In the genomic region with DNA sequence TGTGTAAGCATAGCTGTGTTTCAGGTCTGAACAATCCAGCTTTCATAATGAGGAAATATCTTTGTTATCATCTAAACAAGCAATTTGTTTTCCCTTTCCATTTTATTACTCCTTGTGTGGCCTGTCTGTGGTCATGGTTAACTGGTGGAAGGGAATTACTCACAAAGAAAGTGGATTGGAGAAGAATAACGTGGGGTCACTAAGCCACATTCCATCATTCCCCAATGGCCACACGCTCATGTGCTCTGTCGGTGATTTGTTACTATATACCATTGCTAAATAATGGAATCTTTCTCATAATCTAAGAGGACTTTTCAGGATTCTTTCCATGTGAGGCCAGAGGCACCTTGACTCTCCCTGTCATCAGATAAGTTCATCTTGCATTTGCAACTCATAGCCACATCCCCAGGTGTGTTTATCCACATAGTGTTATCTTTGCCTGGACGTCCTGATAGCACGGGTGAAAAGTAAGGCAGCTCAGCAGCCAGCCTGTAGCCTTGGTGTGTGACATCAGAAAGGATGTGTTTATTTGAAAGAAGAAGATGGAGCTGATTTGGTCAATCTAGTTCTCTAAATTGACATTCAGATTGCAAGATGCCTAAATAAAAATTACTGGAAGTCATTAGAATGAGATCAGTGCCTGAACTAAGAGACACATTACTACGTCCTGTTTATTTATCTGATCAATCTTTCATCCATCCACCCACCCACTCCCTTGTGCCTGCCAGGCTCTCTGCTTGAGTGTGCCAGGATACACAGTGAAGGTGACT, we compare ENCODE assay signal across 1 cellular context.
TF ChIP-seq lines count a peak whose summit lies in the region.

No MANE protein-coding gene starts in this region.

TF ChIP-seq in WTC11, 78 proteins besides CTCF, POLR2A, EP300 and RAD21 (continued from another document):
- no peak for TF ChIP-seq ZNF219 (CRISPR knock-in tag; IDR thresholded peaks at IDR 0.05; ENCODE audit: borderline replicate concordance)
- TF ChIP-seq, protein P1, sequence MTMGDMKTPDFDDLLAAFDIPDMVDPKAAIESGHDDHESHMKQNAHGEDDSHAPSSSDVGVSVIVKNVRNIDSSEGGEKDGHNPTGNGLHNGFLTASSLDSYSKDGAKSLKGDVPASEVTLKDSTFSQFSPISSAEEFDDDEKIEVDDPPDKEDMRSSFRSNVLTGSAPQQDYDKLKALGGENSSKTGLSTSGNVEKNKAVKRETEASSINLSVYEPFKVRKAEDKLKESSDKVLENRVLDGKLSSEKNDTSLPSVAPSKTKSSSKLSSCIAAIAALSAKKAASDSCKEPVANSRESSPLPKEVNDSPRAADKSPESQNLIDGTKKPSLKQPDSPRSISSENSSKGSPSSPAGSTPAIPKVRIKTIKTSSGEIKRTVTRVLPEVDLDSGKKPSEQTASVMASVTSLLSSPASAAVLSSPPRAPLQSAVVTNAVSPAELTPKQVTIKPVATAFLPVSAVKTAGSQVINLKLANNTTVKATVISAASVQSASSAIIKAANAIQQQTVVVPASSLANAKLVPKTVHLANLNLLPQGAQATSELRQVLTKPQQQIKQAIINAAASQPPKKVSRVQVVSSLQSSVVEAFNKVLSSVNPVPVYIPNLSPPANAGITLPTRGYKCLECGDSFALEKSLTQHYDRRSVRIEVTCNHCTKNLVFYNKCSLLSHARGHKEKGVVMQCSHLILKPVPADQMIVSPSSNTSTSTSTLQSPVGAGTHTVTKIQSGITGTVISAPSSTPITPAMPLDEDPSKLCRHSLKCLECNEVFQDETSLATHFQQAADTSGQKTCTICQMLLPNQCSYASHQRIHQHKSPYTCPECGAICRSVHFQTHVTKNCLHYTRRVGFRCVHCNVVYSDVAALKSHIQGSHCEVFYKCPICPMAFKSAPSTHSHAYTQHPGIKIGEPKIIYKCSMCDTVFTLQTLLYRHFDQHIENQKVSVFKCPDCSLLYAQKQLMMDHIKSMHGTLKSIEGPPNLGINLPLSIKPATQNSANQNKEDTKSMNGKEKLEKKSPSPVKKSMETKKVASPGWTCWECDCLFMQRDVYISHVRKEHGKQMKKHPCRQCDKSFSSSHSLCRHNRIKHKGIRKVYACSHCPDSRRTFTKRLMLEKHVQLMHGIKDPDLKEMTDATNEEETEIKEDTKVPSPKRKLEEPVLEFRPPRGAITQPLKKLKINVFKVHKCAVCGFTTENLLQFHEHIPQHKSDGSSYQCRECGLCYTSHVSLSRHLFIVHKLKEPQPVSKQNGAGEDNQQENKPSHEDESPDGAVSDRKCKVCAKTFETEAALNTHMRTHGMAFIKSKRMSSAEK (CRISPR knock-in tag; IDR thresholded peaks at IDR 0.05; ENCODE audit: borderline replicate concordance): no peak
- TF ChIP-seq NR1H2 (CRISPR knock-in tag; IDR thresholded peaks at IDR 0.05): no peak
